ENCODE assay signal across 1 cellular context in the genomic region with DNA sequence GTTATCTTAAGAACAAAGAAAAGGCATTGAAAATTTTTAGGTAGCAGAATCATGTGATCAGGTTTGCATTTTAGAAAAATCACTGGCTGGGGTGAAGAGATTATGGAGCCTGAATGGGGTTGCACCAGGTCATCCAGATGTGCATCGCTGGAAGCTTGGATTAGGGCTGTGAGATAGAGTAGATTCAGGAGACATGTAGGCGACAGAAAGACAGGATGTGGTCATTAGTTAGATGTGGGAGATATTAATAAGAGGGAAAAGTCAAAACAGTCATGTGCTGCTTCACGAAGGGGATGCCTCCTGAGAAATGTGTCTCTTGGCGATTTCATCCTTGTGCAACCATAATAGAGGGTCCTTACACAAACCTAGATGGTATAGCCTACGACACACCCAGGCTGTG.
TF ChIP-seq lines count a peak whose summit lies in the region.

No MANE protein-coding gene starts in this region.

TF ChIP-seq in K562, 482 proteins besides CTCF, POLR2A, EP300 and RAD21 (continues in another document):
- TF ChIP-seq, protein P1, sequence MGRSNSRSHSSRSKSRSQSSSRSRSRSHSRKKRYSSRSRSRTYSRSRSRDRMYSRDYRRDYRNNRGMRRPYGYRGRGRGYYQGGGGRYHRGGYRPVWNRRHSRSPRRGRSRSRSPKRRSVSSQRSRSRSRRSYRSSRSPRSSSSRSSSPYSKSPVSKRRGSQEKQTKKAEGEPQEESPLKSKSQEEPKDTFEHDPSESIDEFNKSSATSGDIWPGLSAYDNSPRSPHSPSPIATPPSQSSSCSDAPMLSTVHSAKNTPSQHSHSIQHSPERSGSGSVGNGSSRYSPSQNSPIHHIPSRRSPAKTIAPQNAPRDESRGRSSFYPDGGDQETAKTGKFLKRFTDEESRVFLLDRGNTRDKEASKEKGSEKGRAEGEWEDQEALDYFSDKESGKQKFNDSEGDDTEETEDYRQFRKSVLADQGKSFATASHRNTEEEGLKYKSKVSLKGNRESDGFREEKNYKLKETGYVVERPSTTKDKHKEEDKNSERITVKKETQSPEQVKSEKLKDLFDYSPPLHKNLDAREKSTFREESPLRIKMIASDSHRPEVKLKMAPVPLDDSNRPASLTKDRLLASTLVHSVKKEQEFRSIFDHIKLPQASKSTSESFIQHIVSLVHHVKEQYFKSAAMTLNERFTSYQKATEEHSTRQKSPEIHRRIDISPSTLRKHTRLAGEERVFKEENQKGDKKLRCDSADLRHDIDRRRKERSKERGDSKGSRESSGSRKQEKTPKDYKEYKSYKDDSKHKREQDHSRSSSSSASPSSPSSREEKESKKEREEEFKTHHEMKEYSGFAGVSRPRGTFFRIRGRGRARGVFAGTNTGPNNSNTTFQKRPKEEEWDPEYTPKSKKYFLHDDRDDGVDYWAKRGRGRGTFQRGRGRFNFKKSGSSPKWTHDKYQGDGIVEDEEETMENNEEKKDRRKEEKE (IDR thresholded peaks at IDR 0.05; ENCODE audit: borderline replicate concordance in 1 of 2, control insufficient read depth in 1 of 2, low read depth in 2 of 2, low read length in 1 of 2) = no peak
- no peak for TF ChIP-seq SMAD3 (CRISPR knock-in tag; conservative IDR thresholded peaks at IDR 0.05)
- TF ChIP-seq, protein P2, sequence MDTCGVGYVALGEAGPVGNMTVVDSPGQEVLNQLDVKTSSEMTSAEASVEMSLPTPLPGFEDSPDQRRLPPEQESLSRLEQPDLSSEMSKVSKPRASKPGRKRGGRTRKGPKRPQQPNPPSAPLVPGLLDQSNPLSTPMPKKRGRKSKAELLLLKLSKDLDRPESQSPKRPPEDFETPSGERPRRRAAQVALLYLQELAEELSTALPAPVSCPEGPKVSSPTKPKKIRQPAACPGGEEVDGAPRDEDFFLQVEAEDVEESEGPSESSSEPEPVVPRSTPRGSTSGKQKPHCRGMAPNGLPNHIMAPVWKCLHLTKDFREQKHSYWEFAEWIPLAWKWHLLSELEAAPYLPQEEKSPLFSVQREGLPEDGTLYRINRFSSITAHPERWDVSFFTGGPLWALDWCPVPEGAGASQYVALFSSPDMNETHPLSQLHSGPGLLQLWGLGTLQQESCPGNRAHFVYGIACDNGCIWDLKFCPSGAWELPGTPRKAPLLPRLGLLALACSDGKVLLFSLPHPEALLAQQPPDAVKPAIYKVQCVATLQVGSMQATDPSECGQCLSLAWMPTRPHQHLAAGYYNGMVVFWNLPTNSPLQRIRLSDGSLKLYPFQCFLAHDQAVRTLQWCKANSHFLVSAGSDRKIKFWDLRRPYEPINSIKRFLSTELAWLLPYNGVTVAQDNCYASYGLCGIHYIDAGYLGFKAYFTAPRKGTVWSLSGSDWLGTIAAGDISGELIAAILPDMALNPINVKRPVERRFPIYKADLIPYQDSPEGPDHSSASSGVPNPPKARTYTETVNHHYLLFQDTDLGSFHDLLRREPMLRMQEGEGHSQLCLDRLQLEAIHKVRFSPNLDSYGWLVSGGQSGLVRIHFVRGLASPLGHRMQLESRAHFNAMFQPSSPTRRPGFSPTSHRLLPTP (IDR thresholded peaks at IDR 0.05; ENCODE audit: borderline replicate concordance, extremely low read depth, insufficient read length) = no peak
- 0 out of 2 replicates have a peak, but pooled peaks have one; percentile 14 for TF ChIP-seq ATF7 (IDR thresholded peaks at IDR 0.05)
- 0 out of 2 replicates have a peak, but pooled peaks have one; percentile 31 for TF ChIP-seq SOX6 (IDR thresholded peaks at IDR 0.05)
- TF ChIP-seq NFYB (IDR thresholded peaks at IDR 0.05; ENCODE audit: extremely low read depth, insufficient read length) = no peak
- TF ChIP-seq HEY1 (CRISPR knock-in tag; IDR thresholded peaks at IDR 0.05; ENCODE audit: borderline replicate concordance) = no peak
- TF ChIP-seq DIDO1 (tag; IDR thresholded peaks at IDR 0.05; ENCODE audit: low read depth) = no peak
- no peak for TF ChIP-seq ZNF76 (CRISPR knock-in tag; IDR thresholded peaks at IDR 0.05; ENCODE audit: borderline replicate concordance)
- TF ChIP-seq, protein P3, sequence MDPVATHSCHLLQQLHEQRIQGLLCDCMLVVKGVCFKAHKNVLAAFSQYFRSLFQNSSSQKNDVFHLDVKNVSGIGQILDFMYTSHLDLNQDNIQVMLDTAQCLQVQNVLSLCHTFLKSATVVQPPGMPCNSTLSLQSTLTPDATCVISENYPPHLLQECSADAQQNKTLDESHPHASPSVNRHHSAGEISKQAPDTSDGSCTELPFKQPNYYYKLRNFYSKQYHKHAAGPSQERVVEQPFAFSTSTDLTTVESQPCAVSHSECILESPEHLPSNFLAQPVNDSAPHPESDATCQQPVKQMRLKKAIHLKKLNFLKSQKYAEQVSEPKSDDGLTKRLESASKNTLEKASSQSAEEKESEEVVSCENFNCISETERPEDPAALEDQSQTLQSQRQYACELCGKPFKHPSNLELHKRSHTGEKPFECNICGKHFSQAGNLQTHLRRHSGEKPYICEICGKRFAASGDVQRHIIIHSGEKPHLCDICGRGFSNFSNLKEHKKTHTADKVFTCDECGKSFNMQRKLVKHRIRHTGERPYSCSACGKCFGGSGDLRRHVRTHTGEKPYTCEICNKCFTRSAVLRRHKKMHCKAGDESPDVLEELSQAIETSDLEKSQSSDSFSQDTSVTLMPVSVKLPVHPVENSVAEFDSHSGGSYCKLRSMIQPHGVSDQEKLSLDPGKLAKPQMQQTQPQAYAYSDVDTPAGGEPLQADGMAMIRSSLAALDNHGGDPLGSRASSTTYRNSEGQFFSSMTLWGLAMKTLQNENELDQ (CRISPR knock-in tag; IDR thresholded peaks at IDR 0.05; ENCODE audit: borderline replicate concordance) = no peak
- TF ChIP-seq, protein P4, sequence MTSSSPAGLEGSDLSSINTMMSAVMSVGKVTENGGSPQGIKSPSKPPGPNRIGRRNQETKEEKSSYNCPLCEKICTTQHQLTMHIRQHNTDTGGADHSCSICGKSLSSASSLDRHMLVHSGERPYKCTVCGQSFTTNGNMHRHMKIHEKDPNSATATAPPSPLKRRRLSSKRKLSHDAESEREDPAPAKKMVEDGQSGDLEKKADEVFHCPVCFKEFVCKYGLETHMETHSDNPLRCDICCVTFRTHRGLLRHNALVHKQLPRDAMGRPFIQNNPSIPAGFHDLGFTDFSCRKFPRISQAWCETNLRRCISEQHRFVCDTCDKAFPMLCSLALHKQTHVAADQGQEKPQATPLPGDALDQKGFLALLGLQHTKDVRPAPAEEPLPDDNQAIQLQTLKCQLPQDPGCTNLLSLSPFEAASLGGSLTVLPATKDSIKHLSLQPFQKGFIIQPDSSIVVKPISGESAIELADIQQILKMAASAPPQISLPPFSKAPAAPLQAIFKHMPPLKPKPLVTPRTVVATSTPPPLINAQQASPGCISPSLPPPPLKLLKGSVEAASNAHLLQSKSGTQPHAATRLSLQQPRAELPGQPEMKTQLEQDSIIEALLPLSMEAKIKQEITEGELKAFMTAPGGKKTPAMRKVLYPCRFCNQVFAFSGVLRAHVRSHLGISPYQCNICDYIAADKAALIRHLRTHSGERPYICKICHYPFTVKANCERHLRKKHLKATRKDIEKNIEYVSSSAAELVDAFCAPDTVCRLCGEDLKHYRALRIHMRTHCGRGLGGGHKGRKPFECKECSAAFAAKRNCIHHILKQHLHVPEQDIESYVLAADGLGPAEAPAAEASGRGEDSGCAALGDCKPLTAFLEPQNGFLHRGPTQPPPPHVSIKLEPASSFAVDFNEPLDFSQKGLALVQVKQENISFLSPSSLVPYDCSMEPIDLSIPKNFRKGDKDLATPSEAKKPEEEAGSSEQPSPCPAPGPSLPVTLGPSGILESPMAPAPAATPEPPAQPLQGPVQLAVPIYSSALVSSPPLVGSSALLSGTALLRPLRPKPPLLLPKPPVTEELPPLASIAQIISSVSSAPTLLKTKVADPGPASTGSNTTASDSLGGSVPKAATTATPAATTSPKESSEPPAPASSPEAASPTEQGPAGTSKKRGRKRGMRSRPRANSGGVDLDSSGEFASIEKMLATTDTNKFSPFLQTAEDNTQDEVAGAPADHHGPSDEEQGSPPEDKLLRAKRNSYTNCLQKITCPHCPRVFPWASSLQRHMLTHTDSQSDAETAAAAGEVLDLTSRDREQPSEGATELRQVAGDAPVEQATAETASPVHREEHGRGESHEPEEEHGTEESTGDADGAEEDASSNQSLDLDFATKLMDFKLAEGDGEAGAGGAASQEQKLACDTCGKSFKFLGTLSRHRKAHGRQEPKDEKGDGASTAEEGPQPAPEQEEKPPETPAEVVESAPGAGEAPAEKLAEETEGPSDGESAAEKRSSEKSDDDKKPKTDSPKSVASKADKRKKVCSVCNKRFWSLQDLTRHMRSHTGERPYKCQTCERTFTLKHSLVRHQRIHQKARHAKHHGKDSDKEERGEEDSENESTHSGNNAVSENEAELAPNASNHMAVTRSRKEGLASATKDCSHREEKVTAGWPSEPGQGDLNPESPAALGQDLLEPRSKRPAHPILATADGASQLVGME (CRISPR knock-in tag; IDR thresholded peaks at IDR 0.05) = no peak
- TF ChIP-seq STAG1 (CRISPR knock-in tag; IDR thresholded peaks at IDR 0.05; ENCODE audit: borderline replicate concordance) = no peak
- TF ChIP-seq, protein P5, sequence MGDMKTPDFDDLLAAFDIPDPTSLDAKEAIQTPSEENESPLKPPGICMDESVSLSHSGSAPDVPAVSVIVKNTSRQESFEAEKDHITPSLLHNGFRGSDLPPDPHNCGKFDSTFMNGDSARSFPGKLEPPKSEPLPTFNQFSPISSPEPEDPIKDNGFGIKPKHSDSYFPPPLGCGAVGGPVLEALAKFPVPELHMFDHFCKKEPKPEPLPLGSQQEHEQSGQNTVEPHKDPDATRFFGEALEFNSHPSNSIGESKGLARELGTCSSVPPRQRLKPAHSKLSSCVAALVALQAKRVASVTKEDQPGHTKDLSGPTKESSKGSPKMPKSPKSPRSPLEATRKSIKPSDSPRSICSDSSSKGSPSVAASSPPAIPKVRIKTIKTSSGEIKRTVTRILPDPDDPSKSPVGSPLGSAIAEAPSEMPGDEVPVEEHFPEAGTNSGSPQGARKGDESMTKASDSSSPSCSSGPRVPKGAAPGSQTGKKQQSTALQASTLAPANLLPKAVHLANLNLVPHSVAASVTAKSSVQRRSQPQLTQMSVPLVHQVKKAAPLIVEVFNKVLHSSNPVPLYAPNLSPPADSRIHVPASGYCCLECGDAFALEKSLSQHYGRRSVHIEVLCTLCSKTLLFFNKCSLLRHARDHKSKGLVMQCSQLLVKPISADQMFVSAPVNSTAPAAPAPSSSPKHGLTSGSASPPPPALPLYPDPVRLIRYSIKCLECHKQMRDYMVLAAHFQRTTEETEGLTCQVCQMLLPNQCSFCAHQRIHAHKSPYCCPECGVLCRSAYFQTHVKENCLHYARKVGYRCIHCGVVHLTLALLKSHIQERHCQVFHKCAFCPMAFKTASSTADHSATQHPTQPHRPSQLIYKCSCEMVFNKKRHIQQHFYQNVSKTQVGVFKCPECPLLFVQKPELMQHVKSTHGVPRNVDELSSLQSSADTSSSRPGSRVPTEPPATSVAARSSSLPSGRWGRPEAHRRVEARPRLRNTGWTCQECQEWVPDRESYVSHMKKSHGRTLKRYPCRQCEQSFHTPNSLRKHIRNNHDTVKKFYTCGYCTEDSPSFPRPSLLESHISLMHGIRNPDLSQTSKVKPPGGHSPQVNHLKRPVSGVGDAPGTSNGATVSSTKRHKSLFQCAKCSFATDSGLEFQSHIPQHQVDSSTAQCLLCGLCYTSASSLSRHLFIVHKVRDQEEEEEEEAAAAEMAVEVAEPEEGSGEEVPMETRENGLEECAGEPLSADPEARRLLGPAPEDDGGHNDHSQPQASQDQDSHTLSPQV (IDR thresholded peaks at IDR 0.05) = no peak
- peak; percentile 30; the same call in 1 of the 2 replicates for TF ChIP-seq CTBP1 (IDR thresholded peaks at IDR 0.05; ENCODE audit: borderline replicate concordance)
- TF ChIP-seq ZNF785 (CRISPR knock-in tag; IDR thresholded peaks at IDR 0.05) = no peak
- no peak for TF ChIP-seq ZNF174 (CRISPR knock-in tag; IDR thresholded peaks at IDR 0.05)
- no peak for TF ChIP-seq RUNX1 (IDR thresholded peaks at IDR 0.05; ENCODE audit: low read depth)
- TF ChIP-seq ZNF551 (CRISPR knock-in tag; IDR thresholded peaks at IDR 0.05) = no peak
- TF ChIP-seq, protein P6, sequence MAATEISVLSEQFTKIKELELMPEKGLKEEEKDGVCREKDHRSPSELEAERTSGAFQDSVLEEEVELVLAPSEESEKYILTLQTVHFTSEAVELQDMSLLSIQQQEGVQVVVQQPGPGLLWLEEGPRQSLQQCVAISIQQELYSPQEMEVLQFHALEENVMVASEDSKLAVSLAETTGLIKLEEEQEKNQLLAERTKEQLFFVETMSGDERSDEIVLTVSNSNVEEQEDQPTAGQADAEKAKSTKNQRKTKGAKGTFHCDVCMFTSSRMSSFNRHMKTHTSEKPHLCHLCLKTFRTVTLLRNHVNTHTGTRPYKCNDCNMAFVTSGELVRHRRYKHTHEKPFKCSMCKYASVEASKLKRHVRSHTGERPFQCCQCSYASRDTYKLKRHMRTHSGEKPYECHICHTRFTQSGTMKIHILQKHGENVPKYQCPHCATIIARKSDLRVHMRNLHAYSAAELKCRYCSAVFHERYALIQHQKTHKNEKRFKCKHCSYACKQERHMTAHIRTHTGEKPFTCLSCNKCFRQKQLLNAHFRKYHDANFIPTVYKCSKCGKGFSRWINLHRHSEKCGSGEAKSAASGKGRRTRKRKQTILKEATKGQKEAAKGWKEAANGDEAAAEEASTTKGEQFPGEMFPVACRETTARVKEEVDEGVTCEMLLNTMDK (IDR thresholded peaks at IDR 0.05; ENCODE audit: borderline replicate concordance, insufficient read depth, low read depth, low read length, poor library complexity, severe bottlenecking) = no peak
- TF ChIP-seq MEF2D (tag; conservative IDR thresholded peaks at IDR 0.05; ENCODE audit: low read depth) = peak; percentile 62; the same call in 1 of the 2 replicates
- TF ChIP-seq TSC22D4 (tag; IDR thresholded peaks at IDR 0.05) = no peak
- TF ChIP-seq TBP (optimal IDR thresholded peaks at IDR 0.05; ENCODE audit: low read depth, low read length) = no peak
- TF ChIP-seq, protein P7, sequence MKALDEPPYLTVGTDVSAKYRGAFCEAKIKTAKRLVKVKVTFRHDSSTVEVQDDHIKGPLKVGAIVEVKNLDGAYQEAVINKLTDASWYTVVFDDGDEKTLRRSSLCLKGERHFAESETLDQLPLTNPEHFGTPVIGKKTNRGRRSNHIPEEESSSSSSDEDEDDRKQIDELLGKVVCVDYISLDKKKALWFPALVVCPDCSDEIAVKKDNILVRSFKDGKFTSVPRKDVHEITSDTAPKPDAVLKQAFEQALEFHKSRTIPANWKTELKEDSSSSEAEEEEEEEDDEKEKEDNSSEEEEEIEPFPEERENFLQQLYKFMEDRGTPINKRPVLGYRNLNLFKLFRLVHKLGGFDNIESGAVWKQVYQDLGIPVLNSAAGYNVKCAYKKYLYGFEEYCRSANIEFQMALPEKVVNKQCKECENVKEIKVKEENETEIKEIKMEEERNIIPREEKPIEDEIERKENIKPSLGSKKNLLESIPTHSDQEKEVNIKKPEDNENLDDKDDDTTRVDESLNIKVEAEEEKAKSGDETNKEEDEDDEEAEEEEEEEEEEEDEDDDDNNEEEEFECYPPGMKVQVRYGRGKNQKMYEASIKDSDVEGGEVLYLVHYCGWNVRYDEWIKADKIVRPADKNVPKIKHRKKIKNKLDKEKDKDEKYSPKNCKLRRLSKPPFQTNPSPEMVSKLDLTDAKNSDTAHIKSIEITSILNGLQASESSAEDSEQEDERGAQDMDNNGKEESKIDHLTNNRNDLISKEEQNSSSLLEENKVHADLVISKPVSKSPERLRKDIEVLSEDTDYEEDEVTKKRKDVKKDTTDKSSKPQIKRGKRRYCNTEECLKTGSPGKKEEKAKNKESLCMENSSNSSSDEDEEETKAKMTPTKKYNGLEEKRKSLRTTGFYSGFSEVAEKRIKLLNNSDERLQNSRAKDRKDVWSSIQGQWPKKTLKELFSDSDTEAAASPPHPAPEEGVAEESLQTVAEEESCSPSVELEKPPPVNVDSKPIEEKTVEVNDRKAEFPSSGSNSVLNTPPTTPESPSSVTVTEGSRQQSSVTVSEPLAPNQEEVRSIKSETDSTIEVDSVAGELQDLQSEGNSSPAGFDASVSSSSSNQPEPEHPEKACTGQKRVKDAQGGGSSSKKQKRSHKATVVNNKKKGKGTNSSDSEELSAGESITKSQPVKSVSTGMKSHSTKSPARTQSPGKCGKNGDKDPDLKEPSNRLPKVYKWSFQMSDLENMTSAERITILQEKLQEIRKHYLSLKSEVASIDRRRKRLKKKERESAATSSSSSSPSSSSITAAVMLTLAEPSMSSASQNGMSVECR (CRISPR knock-in tag; IDR thresholded peaks at IDR 0.05) = no peak
- no peak for TF ChIP-seq GATAD2B (IDR thresholded peaks at IDR 0.05; ENCODE audit: borderline replicate concordance)
